8 cellular contexts compared by ENCODE assay signal in the genomic region with DNA sequence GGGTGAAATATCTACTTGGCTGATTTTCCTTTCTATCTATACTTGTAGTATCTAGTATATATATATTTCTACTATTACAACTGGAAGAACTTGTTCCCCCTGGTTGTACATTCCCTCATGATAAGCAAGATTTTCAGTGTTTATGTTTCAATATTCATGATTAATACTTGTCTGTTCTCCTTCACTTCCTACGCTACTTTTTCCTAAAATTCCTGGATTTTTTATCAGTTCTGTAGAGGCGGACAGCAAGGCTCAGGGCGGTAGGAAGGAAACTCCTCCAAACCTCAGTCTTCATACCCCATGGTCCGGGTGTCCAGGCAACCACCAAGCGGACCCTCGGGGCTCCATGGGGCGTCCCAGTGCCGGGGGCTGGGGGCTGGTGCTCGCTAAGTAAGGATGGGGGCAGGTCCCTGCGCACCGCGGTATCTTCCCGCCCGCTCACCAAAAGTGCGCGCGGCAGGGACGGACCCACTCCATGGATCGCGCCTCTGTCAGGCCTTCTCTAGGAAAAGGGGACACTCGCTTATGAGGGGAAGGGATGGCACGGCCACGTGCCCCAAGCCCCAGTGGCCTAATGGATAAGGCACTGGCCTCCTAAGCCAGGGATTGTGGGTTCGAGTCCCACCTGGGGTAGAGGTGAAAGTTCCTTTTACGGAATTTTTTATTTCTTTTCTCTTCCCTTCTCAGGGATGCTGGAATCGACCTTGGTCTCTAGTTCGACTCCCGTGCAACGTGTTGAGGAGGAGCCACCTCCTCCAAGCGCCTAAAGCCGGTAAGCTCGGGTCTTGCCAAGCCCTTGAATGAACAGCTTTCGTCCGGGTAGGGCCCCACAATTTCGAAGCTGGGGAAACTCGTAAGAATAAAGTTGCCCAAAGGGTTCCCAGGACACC. TPM values are rescaled to one million over a fixed set of nuclear protein-coding genes. Genes with fewer than 3 reads are reported as not detected.
DNase-seq lines count a peak whose midpoint lies in the region; ATAC-seq, FAIRE-seq and TF ChIP-seq lines count a peak whose summit lies in the region.

No MANE protein-coding gene starts in this region.

- no peak overlapping the region for H3K9ac ChIP-seq in liver (ENCODE audit: low read depth in 1 of 2, low read length in 2 of 2)

- ATAC-seq in HG03571 (IDR thresholded peaks at IDR 0.05; ENCODE audit: unreplicated experiment) = peak; percentile 36

- H3K36me3 ChIP-seq in liver (ENCODE audit: control insufficient read depth in 4 of 4, insufficient read depth in 3 of 4, low read depth in 1 of 4, low read length in 3 of 4) = peaks cover 0 to 4% (median 3%) of the 10 kb centered on the region in 4 donors

- H3K9me3 ChIP-seq in liver (ENCODE audit: control insufficient read depth in 4 of 4, low read length in 3 of 4) = no peaks in the 10 kb centered on the region

- H3K4me3 ChIP-seq in dorsolateral prefrontal cortex (peak overlapping the region; percentile 44 to 97 (median 80)), liver (ENCODE audit: low read depth in 1 of 3, low read length in 3 of 3) (peak overlapping the region; percentile 0 to 50 (median 25))

- TF ChIP-seq CTCF in dorsolateral prefrontal cortex (IDR thresholded peaks at IDR 0.05 in 54 of 56, conservative IDR thresholded peaks at IDR 0.05 in 2 of 56; ENCODE audit: low read depth in 1 of 56, partially characterized antibody in 56 of 56) (peak in 10 of 56 donors; percentile 6 to 22 (median 20)), liver (IDR thresholded peaks at IDR 0.05; ENCODE audit: low read depth, low read length, missing input control) (no peak)

- 3% methylated on average over 36 of the region's 36 CpGs for WGBS in liver

- H3K27me3 ChIP-seq in dorsolateral prefrontal cortex (no peaks in the 10 kb centered on the region), liver (ENCODE audit: control insufficient read depth in 4 of 4, insufficient read depth in 4 of 4, low read length in 3 of 4) (no peaks in the 10 kb centered on the region)

- peaks cover 5 to 24% (median 15%) of the 10 kb centered on the region in 4 donors for H3K4me1 ChIP-seq in liver (ENCODE audit: control insufficient read depth in 4 of 4, insufficient read depth in 4 of 4, low read length in 3 of 4)

- H3K4me1 Mint-ChIP-seq in activated CD4-positive, alpha-beta memory T cell treated with anti-CD3 and anti-CD28 coated beads, Interleukin-2, amount 10 ng/mL, durations not matched to agents 7 days and 5 days = peaks cover 51% of the 10 kb centered on the region

- peak in 1 of 2 donors; percentile 8 for TF ChIP-seq RAD21 in liver (IDR thresholded peaks at IDR 0.05)

- H3K27me3 Mint-ChIP-seq in activated CD4-positive, alpha-beta memory T cell treated with anti-CD3 and anti-CD28 coated beads, Interleukin-2, amount 10 ng/mL, durations not matched to agents 7 days and 5 days = peaks cover 8% of the 10 kb centered on the region

- CTCF ChIA-PET in activated CD4-positive, alpha-beta memory T cell treated with anti-CD3 and anti-CD28 coated beads, Interleukin-2, amount 10 ng/mL, durations not matched to agents 7 days and 5 days (lab: Charles Lee) = interaction anchor here (1.0 to 3.5 kb wide), 5 partner anchors 8 to 98 kb away, joined by 3 to 21 read pairs (median 4); a partner anchor contains a TSS

- peak; percentile 83 for FAIRE-seq in GM19239 (lab: Jason Lieb, UNC)

- H3K27ac ChIP-seq in dorsolateral prefrontal cortex (peak overlapping the region; percentile 1 to 99 (median 97)), liver (ENCODE audit: low read depth in 1 of 2, low read length in 2 of 2) (peak overlapping the region in 1 of 2 donors; percentile 19)

- in situ Hi-C loops in ACHN (cut with HindIII; ENCODE audit: low pct_ligation_motif_present, low pct_unique_long_range_greater_than_20kb, low sequenced_read_pairs) = no loop called here

- peak overlapping the region; percentile 99 for H3K27ac Mint-ChIP-seq in activated CD4-positive, alpha-beta memory T cell treated with anti-CD3 and anti-CD28 coated beads, Interleukin-2, amount 10 ng/mL, durations not matched to agents 7 days and 5 days

- POLR2A ChIA-PET in activated CD4-positive, alpha-beta memory T cell treated with anti-CD3 and anti-CD28 coated beads, Interleukin-2, amount 10 ng/mL, durations not matched to agents 7 days and 5 days (lab: Charles Lee) = interaction anchor here (1.0 to 2.5 kb wide), 5 partner anchors 13 to 372 kb away, joined by 3 to 39 read pairs (median 6); a partner anchor contains a TSS

- DNase-seq in ACHN = peak; percentile 94
- DNase-seq in GM19239 (ENCODE audit: insufficient read length, low spot score) = peak; percentile 48
- DNase-seq in NCI-H748 treated with DMSO at 0.1 percent for 48 hours (lab: John Stamatoyannopoulos, UW) = peak; percentile 73
- DNase-seq in activated CD4-positive, alpha-beta memory T cell treated with anti-CD3 and anti-CD28 coated beads, Interleukin-2, amount 10 ng/mL, durations not matched to agents 7 days and 5 days = peak; percentile 85
- peak; percentile 88 to 96 (median 94) for DNase-seq in dorsolateral prefrontal cortex
- peak; percentile 94 to 98 for DNase-seq in stimulated activated CD4-positive, alpha-beta T cell treated with anti-CD3 and anti-CD28 coated beads, Interleukin-2, amount 100 ng/mL, for 24 hours

- H3K4me3 Mint-ChIP-seq in activated CD4-positive, alpha-beta memory T cell treated with anti-CD3 and anti-CD28 coated beads, Interleukin-2, amount 10 ng/mL, durations not matched to agents 7 days and 5 days = peak overlapping the region; percentile 87

- intact Hi-C loops in dorsolateral prefrontal cortex (cut with DNase I) = loop anchor here (2.0 to 10.0 kb wide), 4 partner anchors 21 to 171 kb away; a partner anchor contains a TSS

- no peaks in the 10 kb centered on the region for H3K9me3 Mint-ChIP-seq in activated CD4-positive, alpha-beta memory T cell treated with anti-CD3 and anti-CD28 coated beads, Interleukin-2, amount 10 ng/mL, durations not matched to agents 7 days and 5 days

- peaks cover 8% of the 10 kb centered on the region for H3K36me3 Mint-ChIP-seq in activated CD4-positive, alpha-beta memory T cell treated with anti-CD3 and anti-CD28 coated beads, Interleukin-2, amount 10 ng/mL, durations not matched to agents 7 days and 5 days (ENCODE audit: low read depth)

TF ChIP-seq in liver, 16 proteins besides CTCF, POLR2A, EP300 and RAD21 (continues in another document):
- TF ChIP-seq RXRA (IDR thresholded peaks at IDR 0.05) (peak in 1 of 2 donors; percentile 44), YY1 (IDR thresholded peaks at IDR 0.05) (peak; percentile 27), NR2F2 (IDR thresholded peaks at IDR 0.05) (no peak), FOXA1 (IDR thresholded peaks at IDR 0.05) (no peak), HNF4G (IDR thresholded peaks at IDR 0.05) (no peak), FOXA2 (IDR thresholded peaks at IDR 0.05) (peak; percentile 30), JUND (IDR thresholded peaks at IDR 0.05) (peak in 1 of 2 donors; percentile 4)
- TF ChIP-seq, protein P1, sequence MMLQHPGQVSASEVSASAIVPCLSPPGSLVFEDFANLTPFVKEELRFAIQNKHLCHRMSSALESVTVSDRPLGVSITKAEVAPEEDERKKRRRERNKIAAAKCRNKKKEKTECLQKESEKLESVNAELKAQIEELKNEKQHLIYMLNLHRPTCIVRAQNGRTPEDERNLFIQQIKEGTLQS (IDR thresholded peaks at IDR 0.05) = peak; percentile 99
- TF ChIP-seq, protein P2, sequence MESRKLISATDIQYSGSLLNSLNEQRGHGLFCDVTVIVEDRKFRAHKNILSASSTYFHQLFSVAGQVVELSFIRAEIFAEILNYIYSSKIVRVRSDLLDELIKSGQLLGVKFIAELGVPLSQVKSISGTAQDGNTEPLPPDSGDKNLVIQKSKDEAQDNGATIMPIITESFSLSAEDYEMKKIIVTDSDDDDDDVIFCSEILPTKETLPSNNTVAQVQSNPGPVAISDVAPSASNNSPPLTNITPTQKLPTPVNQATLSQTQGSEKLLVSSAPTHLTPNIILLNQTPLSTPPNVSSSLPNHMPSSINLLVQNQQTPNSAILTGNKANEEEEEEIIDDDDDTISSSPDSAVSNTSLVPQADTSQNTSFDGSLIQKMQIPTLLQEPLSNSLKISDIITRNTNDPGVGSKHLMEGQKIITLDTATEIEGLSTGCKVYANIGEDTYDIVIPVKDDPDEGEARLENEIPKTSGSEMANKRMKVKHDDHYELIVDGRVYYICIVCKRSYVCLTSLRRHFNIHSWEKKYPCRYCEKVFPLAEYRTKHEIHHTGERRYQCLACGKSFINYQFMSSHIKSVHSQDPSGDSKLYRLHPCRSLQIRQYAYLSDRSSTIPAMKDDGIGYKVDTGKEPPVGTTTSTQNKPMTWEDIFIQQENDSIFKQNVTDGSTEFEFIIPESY (IDR thresholded peaks at IDR 0.05) = no peak

RNA-seq across cellular contexts. Expression of a gene that starts 13.2 kb away (rescaled TPM):
- 100 to 1,000 TPM; 242 TPM for total RNA-seq in activated CD4-positive, alpha-beta memory T cell treated with anti-CD3 and anti-CD28 coated beads, Interleukin-2, amount 10 ng/mL, durations not matched to agents 7 days and 5 days
- 100 to 1,000 TPM; 142 to 353 (median 254) TPM for total RNA-seq in dorsolateral prefrontal cortex
- total RNA-seq in liver = 100 to 1,000 TPM; 102 to 128 TPM
- polyA plus RNA-seq in liver = 100 to 1,000 TPM; 241 to 378 TPM

RNA-seq across cellular contexts. Expression of a gene that starts 13.4 kb away (rescaled TPM):
- 10 to 100 TPM; 24.2 to 24.9 TPM for total RNA-seq in activated CD4-positive, alpha-beta memory T cell treated with anti-CD3 and anti-CD28 coated beads, Interleukin-2, amount 10 ng/mL, durations not matched to agents 7 days and 5 days
- total RNA-seq in dorsolateral prefrontal cortex (100 to 1,000 TPM in 7 of 120 experiments, 10 to 100 TPM in 113; 52.5 to 122 (median 79.8) TPM), liver (1 to 10 TPM; 5.6 to 8.2 TPM)
- 1 to 10 TPM; 2.4 to 7.1 TPM for polyA plus RNA-seq in liver

RNA-seq across cellular contexts. Expression of a gene that starts 21.1 kb away (rescaled TPM):
- 10 to 100 TPM; 45.4 to 49.6 TPM for total RNA-seq in activated CD4-positive, alpha-beta memory T cell treated with anti-CD3 and anti-CD28 coated beads, Interleukin-2, amount 10 ng/mL, durations not matched to agents 7 days and 5 days
- total RNA-seq in dorsolateral prefrontal cortex (10 to 100 TPM; 11.3 to 30.9 (median 21.5) TPM), liver (10 to 100 TPM; 20.5 to 29.9 TPM)
- 10 to 100 TPM; 36.9 to 47.0 TPM for polyA plus RNA-seq in liver

RNA-seq across cellular contexts. Expression of a gene that starts 46.2 kb away (rescaled TPM):
- under 1 TPM; 0.50 to 0.63 TPM for total RNA-seq in activated CD4-positive, alpha-beta memory T cell treated with anti-CD3 and anti-CD28 coated beads, Interleukin-2, amount 10 ng/mL, durations not matched to agents 7 days and 5 days
- total RNA-seq in dorsolateral prefrontal cortex (10 to 100 TPM; 11.9 to 63.9 (median 22.6) TPM), liver (1 to 10 TPM in 1 of 2 donors, under 1 TPM in 1; 0.70 to 1.5 TPM)
- 1 to 10 TPM in 1 of 2 donors, under 1 TPM in 1; 0.78 to 1.1 TPM for polyA plus RNA-seq in liver

RNA-seq across cellular contexts. Expression of a gene that starts 54.2 kb away (rescaled TPM):
- total RNA-seq in activated CD4-positive, alpha-beta memory T cell treated with anti-CD3 and anti-CD28 coated beads, Interleukin-2, amount 10 ng/mL, durations not matched to agents 7 days and 5 days = 10 to 100 TPM; 10.4 TPM
- total RNA-seq in dorsolateral prefrontal cortex = 1 to 10 TPM in 55 of 120 experiments, under 1 TPM in 57, not detected in 8; 0.33 to 3.1 (median 0.98) TPM
- 1 to 10 TPM; 3.0 to 4.5 TPM for total RNA-seq in liver
- 1 to 10 TPM; 1.0 to 2.1 TPM for polyA plus RNA-seq in liver
